In the genomic region with DNA sequence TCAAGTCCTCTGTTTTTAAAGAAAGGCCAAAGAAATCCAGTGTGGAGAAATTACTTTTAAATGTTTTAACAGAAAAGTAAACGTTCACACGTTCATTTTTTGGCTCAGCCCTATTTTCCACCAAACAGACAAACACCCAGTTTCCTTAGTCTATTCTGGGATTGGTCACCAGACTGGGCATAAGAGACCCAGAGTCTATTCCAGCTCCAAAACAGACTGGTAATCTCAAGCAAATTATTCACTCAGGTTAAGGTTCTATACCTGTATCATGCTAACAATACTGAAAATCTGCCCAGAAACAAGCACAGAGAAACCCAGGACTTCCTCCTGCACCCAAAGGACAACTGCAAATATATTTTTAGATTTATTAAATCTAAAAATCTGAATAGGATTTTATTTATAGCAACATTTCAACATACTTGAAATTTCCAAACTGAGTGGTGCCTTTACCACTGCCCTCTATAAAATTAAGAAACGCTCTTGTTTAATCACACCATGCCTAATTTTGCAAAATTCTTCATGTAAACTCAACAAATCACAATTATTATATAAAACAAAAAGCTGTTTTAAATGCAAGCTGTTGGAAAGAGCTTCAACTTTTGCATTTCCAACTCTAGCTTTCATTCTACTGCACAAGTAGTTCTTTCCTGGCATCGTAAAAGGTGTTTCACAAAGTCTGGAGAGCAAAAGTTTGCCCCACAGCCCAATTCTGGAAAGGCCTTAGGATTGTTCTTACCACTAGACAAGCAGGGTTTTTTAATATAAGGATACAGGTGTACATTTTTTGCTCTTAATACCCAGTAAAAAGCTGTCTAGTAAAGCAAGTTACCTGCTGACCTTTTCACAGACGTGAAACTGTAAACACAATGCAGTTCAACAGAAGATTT, we compare ENCODE assay signal across 8 cellular contexts.
A peak's percentile ranks its signal among the peaks of the same experiment; 100 is the strongest.
DNase-seq lines count a peak whose midpoint lies in the region; TF ChIP-seq lines count a peak whose summit lies in the region.

No MANE protein-coding gene starts in this region.

- H3K4me3 ChIP-seq in WI38 (ENCODE audit: low read depth, low read length) (peak overlapping the region; percentile 62), iPS-11a (ENCODE audit: low read depth, low read length) (peak overlapping the region; percentile 69), subcutaneous abdominal adipose tissue (ENCODE audit: low read depth in 1 of 5, low read length in 5 of 5) (peak overlapping the region; percentile 54 to 78 (median 66))

- TF ChIP-seq CTCF in WI38 (IDR thresholded peaks at IDR 0.05; ENCODE audit: low read depth, low read length): no peak

- H3K27ac ChIP-seq in subcutaneous abdominal adipose tissue (ENCODE audit: low read depth, low read length): peak overlapping the region; percentile 51

- DNase-seq in SIG-M5 treated with dmso at 0.1 percent for 504 hours (lab: John Stamatoyannopoulos, UW; ENCODE audit: unreplicated experiment): peak; percentile 38
- no peak for DNase-seq in SIG-M5 (lab: John Stamatoyannopoulos, UW)
- no peak for DNase-seq in NCI-H146 (lab: John Stamatoyannopoulos, UW)
- DNase-seq in NCI-H510A treated with DMSO at 0.1 percent for 48 hours (lab: John Stamatoyannopoulos, UW): no peak
- DNase-seq in DMS79 (lab: John Stamatoyannopoulos, UW): no peak

- no peaks in the 10 kb centered on the region for H3K36me3 ChIP-seq in subcutaneous abdominal adipose tissue (ENCODE audit: control insufficient read depth in 5 of 5, insufficient read depth in 5 of 5, low read length in 5 of 5)

- H3K9me3 ChIP-seq in subcutaneous abdominal adipose tissue (ENCODE audit: control insufficient read depth in 5 of 5, low read length in 5 of 5): no peaks in the 10 kb centered on the region

- peak overlapping the region in 4 of 5 donors; percentile 61 to 78 (median 70) for H3K9ac ChIP-seq in subcutaneous abdominal adipose tissue (ENCODE audit: low read length in 5 of 5)

- no peaks in the 10 kb centered on the region for H3K27me3 ChIP-seq in subcutaneous abdominal adipose tissue (ENCODE audit: control insufficient read depth in 5 of 5, insufficient read depth in 4 of 5, low read length in 5 of 5)

- peaks cover 0 to 29% (median 25%) of the 10 kb centered on the region in 5 donors for H3K4me1 ChIP-seq in subcutaneous abdominal adipose tissue (ENCODE audit: control insufficient read depth in 5 of 5, insufficient read depth in 5 of 5, low read length in 5 of 5)
